2 cellular contexts compared by ENCODE assay signal in genomic region chr16:14509675-14510132, GRCh38.
TF ChIP-seq lines count a peak whose summit lies in the region.

No MANE protein-coding gene starts in this region.

TF ChIP-seq in A549, 52 proteins besides CTCF, POLR2A, EP300 and RAD21:
- TF ChIP-seq NPAS2 (CRISPR knock-in tag; IDR thresholded peaks at IDR 0.05; ENCODE audit: borderline replicate concordance): no peak
- peak; percentile 93 to 94 for TF ChIP-seq CEBPB (IDR thresholded peaks at IDR 0.05)
- TF ChIP-seq CBX2 (IDR thresholded peaks at IDR 0.05; ENCODE audit: borderline replicate concordance, low read depth): no peak
- no peak for TF ChIP-seq CBX8 (IDR thresholded peaks at IDR 0.05)
- TF ChIP-seq SMC3 (IDR thresholded peaks at IDR 0.05): 0 out of 3 replicates have a peak, but pooled peaks have one; percentile 6
- no peak for TF ChIP-seq EHMT2 (IDR thresholded peaks at IDR 0.05; ENCODE audit: low read depth)
- TF ChIP-seq BCL3 (IDR thresholded peaks at IDR 0.05): no peak
- TF ChIP-seq HES2 (IDR thresholded peaks at IDR 0.05): no peak
- TF ChIP-seq TFCP2L1 (CRISPR knock-in tag; IDR thresholded peaks at IDR 0.05): no peak
- TF ChIP-seq JUNB (IDR thresholded peaks at IDR 0.05): no peak
- no peak for TF ChIP-seq PHF8 (IDR thresholded peaks at IDR 0.05; ENCODE audit: borderline replicate concordance, low read depth)
- no peak for TF ChIP-seq CHD2 (IDR thresholded peaks at IDR 0.05; ENCODE audit: low read length, partially characterized antibody)

TF ChIP-seq in H1, 55 proteins besides CTCF, POLR2A, EP300 and RAD21:
- peak; percentile 82 for TF ChIP-seq CEBPB (IDR thresholded peaks at IDR 0.05; ENCODE audit: low read depth, low read length)
- TF ChIP-seq JUND (IDR thresholded peaks at IDR 0.05; ENCODE audit: low read length): no peak
- no peak for TF ChIP-seq BACH1 (IDR thresholded peaks at IDR 0.05; ENCODE audit: low read length)
